Comparison of ENCODE assay signal across 8 cellular contexts in the genomic region with DNA sequence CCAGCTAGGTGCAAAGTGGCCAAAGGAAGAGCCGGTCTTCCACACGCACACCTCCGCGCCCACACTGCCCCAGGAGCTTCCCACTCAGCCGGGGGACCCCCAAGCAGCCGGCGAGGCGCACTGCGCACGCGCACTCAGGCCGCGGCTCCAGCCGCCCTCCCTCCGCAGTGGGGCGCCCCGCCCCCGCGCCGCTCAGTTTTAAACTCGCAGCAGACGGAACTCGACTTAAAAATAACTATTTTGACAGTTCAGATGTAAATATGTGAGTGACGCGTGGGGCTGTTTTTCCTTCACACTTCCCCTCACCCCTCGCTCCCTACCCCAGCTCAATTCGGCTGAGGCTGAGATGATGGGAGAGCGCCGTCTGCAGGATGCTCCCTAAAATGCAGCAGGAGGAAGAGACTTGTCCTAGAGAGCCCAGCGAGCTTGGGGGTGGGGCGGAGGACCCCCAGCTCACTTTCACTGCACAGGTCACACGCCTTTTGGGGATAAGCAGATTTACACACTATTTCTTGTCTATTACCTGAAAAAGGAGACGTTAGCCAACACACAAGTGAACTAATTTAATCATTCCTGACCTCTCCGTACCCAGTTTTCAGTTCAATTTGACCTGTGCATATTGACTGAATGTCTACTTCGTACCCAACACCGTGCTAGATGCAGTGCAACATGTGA. TPM values are rescaled to one million over a fixed set of nuclear protein-coding genes. Genes with fewer than 3 reads are reported as not detected.
DNase-seq lines count a peak whose midpoint lies in the region; FAIRE-seq and TF ChIP-seq lines count a peak whose summit lies in the region.

No MANE protein-coding gene starts in this region.

- H3K27ac Mint-ChIP-seq in CD14-positive monocyte, result no peak overlapping the region

- H3K4me3 Mint-ChIP-seq in CD14-positive monocyte, result peak overlapping the region; percentile 74 to 92

- H3K27me3 ChIP-seq in HUES64 (ENCODE audit: insufficient read depth, low read length), result peaks cover 6% of the 10 kb centered on the region; the same call in 1 of the 2 replicates

- no peak overlapping the region for H3K27ac ChIP-seq in HUES64 (ENCODE audit: low read depth, low read length)

- WGBS in HUES64, result 14% methylated on average over 34 of the region's 36 CpGs

- peaks cover 0 to 3% (median 0%) of the 10 kb centered on the region in 7 donors for H3K9me3 Mint-ChIP-seq in CD14-positive monocyte

- H3K9ac ChIP-seq in HUES64 (ENCODE audit: low read depth, low read length), result no peak overlapping the region; the same call in 1 of the 2 replicates

- H3K36me3 ChIP-seq in HUES64 (ENCODE audit: insufficient read depth, low read length), result no peaks in the 10 kb centered on the region

- no peaks in the 10 kb centered on the region for H3K36me3 Mint-ChIP-seq in CD14-positive monocyte

- H3K4me1 Mint-ChIP-seq in CD14-positive monocyte, result peaks cover 20% of the 10 kb centered on the region

- TF ChIP-seq POLR2A in GM12892 (IDR thresholded peaks at IDR 0.05; ENCODE audit: low read depth, low read length), result no peak

- intact Hi-C loops in CD14-positive monocyte (cut with micrococcal nuclease), result no loop called here

- no peak for FAIRE-seq in GM12892 (lab: Jason Lieb, UNC)

- H3K4me3 ChIP-seq in HUES64 (ENCODE audit: low read length), result peak overlapping the region; percentile 64

- H3K4me1 ChIP-seq in HUES64 (ENCODE audit: insufficient read depth, low read length), result peaks cover 4% of the 10 kb centered on the region; the same call in 1 of the 2 replicates

- DNase-seq in CD14-positive monocyte (ENCODE audit: low spot score) (no peak), cerebellar cortex (ENCODE audit: low spot score) (peak; percentile 69), kidney tubule cell (ENCODE audit: low spot score) (peak; percentile 41), NCI-H524 treated with DMSO at 0.1 percent for 48 hours (lab: John Stamatoyannopoulos, UW) (no peak), GM12892 (ENCODE audit: insufficient read length) (no peak)
- DNase-seq in activated CD4-positive, alpha-beta T cell treated with anti-CD3 and anti-CD28 coated beads for 1 hour, result peak; percentile 23
- peak; percentile 26 to 50 for DNase-seq in stimulated activated CD4-positive, alpha-beta T cell treated with anti-CD3 and anti-CD28 coated beads, Interleukin-1b, Interleukin-23, amount 100 ng/mL, for 4 hours (ENCODE audit: low read depth in 2 of 2)

- H3K9me3 ChIP-seq in HUES64 (ENCODE audit: insufficient read depth, low read depth, low read length), result no peaks in the 10 kb centered on the region

- H3K27me3 Mint-ChIP-seq in CD14-positive monocyte (ENCODE audit: low read depth in 3 of 3), result peaks cover 12 to 36% (median 24%) of the 10 kb centered on the region in 3 donors

- TF ChIP-seq CTCF in CD14-positive monocyte (IDR thresholded peaks at IDR 0.05), result peak; percentile 86

RNA-seq across cellular contexts. Expression of a gene that starts 8.9 kb away (rescaled TPM):
- not detected for polyA plus RNA-seq in CD14-positive monocyte
- 9.5 TPM for polyA plus RNA-seq in HUES64 (2013, experiment 1 of 2)
- polyA plus RNA-seq in HUES64 (2013, experiment 2 of 2), result 16.9 TPM
- polyA plus RNA-seq in GM12892 (2012; ENCODE audit: missing spikeins), result not detected

RNA-seq across cellular contexts. Expression of a gene that starts 25.1 kb away (rescaled TPM):
- polyA plus RNA-seq in CD14-positive monocyte, result not detected
- polyA plus RNA-seq in HUES64 (2013, experiment 1 of 2), result 4.1 TPM
- polyA plus RNA-seq in HUES64 (2013, experiment 2 of 2), result 7.0 TPM
- polyA plus RNA-seq in GM12892 (2012; ENCODE audit: missing spikeins), result not detected

Comparison
In these comparisons a context has a peak if more than half of its experiments do, and no peak if none do; other contexts are left out.
1. DNase-seq: peak in activated CD4-positive, alpha-beta T cell treated with anti-CD3 and anti-CD28 coated beads for 1 hour (single experiment), cerebellar cortex (single experiment), kidney tubule cell (single experiment) and stimulated activated CD4-positive, alpha-beta T cell treated with anti-CD3 and anti-CD28 coated beads, Interleukin-1b, Interleukin-23, amount 100 ng/mL, for 4 hours (2 of 2); none in CD14-positive monocyte (single experiment), NCI-H524 treated with DMSO at 0.1 percent for 48 hours (single experiment) and GM12892 (single experiment).